Comparison of ENCODE assay signal across 10 cellular contexts in genomic region chr11:6438979-6439571, GRCh38. TPM values are rescaled to one million over a fixed set of nuclear protein-coding genes. Genes with fewer than 3 reads are reported as not detected.
A peak's percentile ranks its signal among the peaks of the same experiment; 100 is the strongest.
DNase-seq lines count a peak whose midpoint lies in the region; ATAC-seq and TF ChIP-seq lines count a peak whose summit lies in the region.
"Had no signal": no experiment of that assay in that cellular context is flagged by ENCODE, and none has a peak within 500 bp of the region (broad histone marks: within the 10 kb centered on the region; RNA-seq: fewer than 3 reads in every experiment).

No MANE protein-coding gene starts in this region.

- no peaks in the 10 kb centered on the region for H3K4me1 Mint-ChIP-seq in chondrocyte (ENCODE audit: low read depth)
- H3K4me1 Mint-ChIP-seq: CD8-positive, alpha-beta memory T cell; stimulated activated naive CD8-positive, alpha-beta T cell treated with anti-CD3 and anti-CD28 coated beads, Interleukin-15, amount 100 ng/mL, for 72 hours had no signal

- H3K9me3 Mint-ChIP-seq in chondrocyte (ENCODE audit: low read depth) = no peaks in the 10 kb centered on the region
- H3K9me3 Mint-ChIP-seq: CD8-positive, alpha-beta memory T cell; stimulated activated naive CD8-positive, alpha-beta T cell treated with anti-CD3 and anti-CD28 coated beads, Interleukin-15, amount 100 ng/mL, for 72 hours had no signal

- H3K36me3 ChIP-seq in left lung = no peaks in the 10 kb centered on the region

- ATAC-seq in left lung (peak; percentile 86), HG02678 (IDR thresholded peaks at IDR 0.05; ENCODE audit: unreplicated experiment) (no peak)
- ATAC-seq: stimulated activated naive CD8-positive, alpha-beta T cell treated with anti-CD3 and anti-CD28 coated beads, Interleukin-15, amount 100 ng/mL, for 72 hours had no signal

- peak; percentile 39 for DNase-seq in NCI-H2227 (lab: John Stamatoyannopoulos, UW; ENCODE audit: unreplicated experiment)
- DNase-seq in NCI-H2227 treated with DMSO at 0.1 percent for 48 hours (lab: John Stamatoyannopoulos, UW) = no peak
- peak; percentile 81 for DNase-seq in MV-4-11 (lab: John Stamatoyannopoulos, UW)
- peak; percentile 59 for DNase-seq in SW480 (ENCODE audit: low spot score)
- no peak for DNase-seq in chondrocyte (ENCODE audit: low spot score)
- no peak for DNase-seq in left lung
- peak; percentile 40 for DNase-seq in stromal cell of bone marrow (ENCODE audit: low read depth)

- no peak overlapping the region for H3K27ac Mint-ChIP-seq in chondrocyte (ENCODE audit: unreplicated experiment)
- H3K27ac Mint-ChIP-seq: stimulated activated naive CD8-positive, alpha-beta T cell treated with anti-CD3 and anti-CD28 coated beads, Interleukin-15, amount 100 ng/mL, for 72 hours had no signal

- H3K4me3 ChIP-seq in left lung = no peak overlapping the region

- H3K27ac ChIP-seq in left lung = no peak overlapping the region

- no peaks in the 10 kb centered on the region for H3K27me3 Mint-ChIP-seq in chondrocyte (ENCODE audit: low read depth)
- H3K27me3 Mint-ChIP-seq: CD8-positive, alpha-beta memory T cell; stimulated activated naive CD8-positive, alpha-beta T cell treated with anti-CD3 and anti-CD28 coated beads, Interleukin-15, amount 100 ng/mL, for 72 hours had no signal

- intact Hi-C loops in left lung (cut with DNase I) = loop anchor here in 1 of 2 donors (10.0 kb wide), 1 partner anchor 66 kb away; no protein-coding TSS in a partner anchor

- TF ChIP-seq CTCF in chondrocyte (IDR thresholded peaks at IDR 0.05) (peak; percentile 79), left lung (IDR thresholded peaks at IDR 0.05) (peak; percentile 52 to 53)

- H3K4me1 ChIP-seq in left lung = no peaks in the 10 kb centered on the region

- H3K4me3 Mint-ChIP-seq in chondrocyte (ENCODE audit: unreplicated experiment) = no peak overlapping the region
- H3K4me3 Mint-ChIP-seq: CD8-positive, alpha-beta memory T cell; stimulated activated naive CD8-positive, alpha-beta T cell treated with anti-CD3 and anti-CD28 coated beads, Interleukin-15, amount 100 ng/mL, for 72 hours had no signal

- H3K27me3 ChIP-seq in left lung = no peaks in the 10 kb centered on the region

- H3K36me3 Mint-ChIP-seq in chondrocyte (ENCODE audit: low read depth) = no peaks in the 10 kb centered on the region

- H3K9me3 ChIP-seq in left lung = no peaks in the 10 kb centered on the region

RNA-seq across cellular contexts. Expression of gene HPX, which starts 1.7 kb away (rescaled TPM):
- total RNA-seq in chondrocyte (2.6 to 3.8 TPM (median 3.2 TPM) in 3 replicates), left lung (under 1 TPM; 0.86 to 0.90 TPM)

RNA-seq across cellular contexts. Expression of gene APBB1, which starts 20.2 kb away (rescaled TPM):
- 34.5 to 42.5 TPM (median 36.4 TPM) in 3 replicates for total RNA-seq in chondrocyte
- total RNA-seq in left lung = 10 to 100 TPM; 30.7 to 32.1 TPM

RNA-seq across cellular contexts. Expression of gene TRIM3, which starts 34.7 kb away (rescaled TPM):
- total RNA-seq in chondrocyte (27.2 to 36.9 TPM (median 27.6 TPM) in 3 replicates), left lung (10 to 100 TPM; 20.6 to 24.5 TPM)

RNA-seq across cellular contexts. Expression of gene ARFIP2, which starts 42.1 kb away (rescaled TPM):
- total RNA-seq in chondrocyte = 57.7 to 61.4 TPM (median 57.7 TPM) in 3 replicates
- total RNA-seq in left lung = 10 to 100 TPM; 41.3 to 51.0 TPM

RNA-seq across cellular contexts. Expression of gene TIMM10B, which starts 42.2 kb away (rescaled TPM):
- total RNA-seq in chondrocyte = 27.4 to 34.1 TPM (median 28.7 TPM) in 3 replicates
- 10 to 100 TPM; 36.8 to 46.4 TPM for total RNA-seq in left lung

Comparison
In these comparisons a context has a peak if more than half of its experiments do, and no peak if none do; other contexts are left out.
1. DNase-seq: peak in NCI-H2227 (single experiment), MV-4-11 (single experiment), SW480 (single experiment) and stromal cell of bone marrow (single experiment); none in NCI-H2227 treated with DMSO at 0.1 percent for 48 hours (single experiment), chondrocyte (single experiment) and left lung (0 of 2).